ENCODE assay signal across 36 cellular contexts in the genomic region with DNA sequence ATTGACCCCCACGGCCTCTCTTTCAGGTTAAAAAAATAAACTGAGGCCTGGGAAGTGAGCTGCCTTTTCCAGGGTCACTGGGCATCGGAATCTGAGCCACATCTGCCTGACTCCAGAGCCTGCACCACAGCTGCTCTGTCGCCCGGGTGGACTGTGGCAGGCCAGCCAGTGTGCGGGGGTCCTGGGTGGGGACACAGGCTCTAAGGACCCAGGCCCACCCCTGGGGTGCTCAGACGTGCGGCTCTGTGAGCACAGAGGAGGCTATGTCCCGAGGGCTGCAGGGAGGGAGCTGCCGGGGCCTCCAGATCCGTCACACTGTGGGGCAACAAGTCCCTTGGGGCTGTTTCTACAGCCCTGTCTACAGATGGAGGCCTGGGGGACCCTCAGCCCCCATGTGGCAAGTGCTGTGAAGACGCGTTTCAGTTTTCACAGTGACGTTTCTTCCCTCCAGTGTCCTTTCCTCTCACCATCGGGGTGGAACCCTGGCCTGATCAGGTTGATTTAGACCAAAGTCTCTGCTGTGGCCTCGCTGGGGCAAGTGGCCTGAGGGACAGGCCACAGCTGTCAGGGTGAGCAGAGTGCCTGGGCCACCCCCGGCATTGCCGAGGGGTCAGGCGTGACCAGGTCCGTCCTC. TPM values are rescaled to one million over a fixed set of nuclear protein-coding genes. Genes with fewer than 3 reads are reported as not detected.
A peak's percentile ranks its signal among the peaks of the same experiment; 100 is the strongest.
DNase-seq lines count a peak whose midpoint lies in the region; ATAC-seq, FAIRE-seq and TF ChIP-seq lines count a peak whose summit lies in the region.
"Had no signal": no experiment of that assay in that cellular context is flagged by ENCODE, and none has a peak within 500 bp of the region (broad histone marks: within the 10 kb centered on the region; RNA-seq: fewer than 3 reads in every experiment).

No MANE protein-coding gene starts in this region.

- POLR2A ChIA-PET in H1 (lab: Charles Lee; ENCODE audit: partially characterized antibody) = no interaction called here

- no peak overlapping the region for H4K5ac ChIP-seq in H1 (ENCODE audit: insufficient read length, low read depth, low read length)

- no peak overlapping the region for H3K9ac ChIP-seq in H1 (replicated peaks in 1 of 4; ENCODE audit: extremely low read depth in 1 of 4, low read depth in 3 of 4, low read length in 3 of 4)
- no peak overlapping the region for H3K9ac ChIP-seq in neuronal stem cell (ENCODE audit: low read depth, low read length, poor library complexity)

- FAIRE-seq in H1 (lab: Jason Lieb, UNC) = no peak
- FAIRE-seq: astrocyte, GM12878, small intestine had no signal

- H3K27ac ChIP-seq in H1 (ENCODE audit: low read depth, low read length) (no peak overlapping the region), neuronal stem cell (replicated peaks; ENCODE audit: low read length) (no peak overlapping the region), upper lobe of left lung (no peak overlapping the region)
- H3K27ac ChIP-seq: C4-2B, heart left ventricle, testis had no signal

- no peak overlapping the region for H2BK12ac ChIP-seq in H1 (ENCODE audit: low read depth, low read length)
- H2BK12ac ChIP-seq in neuronal stem cell (ENCODE audit: low read length) = peak overlapping the region; percentile 34

- TF ChIP-seq EP300 in H1 (IDR thresholded peaks at IDR 0.05; ENCODE audit: borderline replicate concordance in 1 of 2, low read depth in 2 of 2, low read length in 2 of 2) = no peak
- TF ChIP-seq EP300 in upper lobe of left lung (IDR thresholded peaks at IDR 0.05) = no peak

- DNase-seq in Right ventricle myocardium inferior (ENCODE audit: missing footprints) = peak; percentile 50
- DNase-seq in left ventricle myocardium superior = no peak
- no peak for DNase-seq in H1 (ENCODE audit: low read depth in 1 of 2, low spot score in 2 of 2)
- no peak for DNase-seq in neuronal stem cell (ENCODE audit: low spot score)
- DNase-seq in upper lobe of left lung = peak; percentile 12 to 50
- no peak for DNase-seq in HT-29 (ENCODE audit: low spot score)
- DNase-seq in retina = no peak
- DNase-seq: activated CD4-positive, alpha-beta memory T cell treated with anti-CD3 and anti-CD28 coated beads, Interleukin-2, amount 10 ng/mL, durations not matched to agents 7 days and 5 days; activated T-cell treated with anti-CD3 and anti-CD28 coated beads, Interleukin-2, amount 50 U/mL, for 4 hours; Calu3; effector CD4-positive, alpha-beta T cell; H7; IMR-90; NCI-H1092; NCI-H187 treated with DMSO at 0.1 percent for 48 hours; NCI-H2227 treated with DMSO at 0.1 percent for 48 hours; NCI-H69; small intestine; T-helper 1 cell; testis had no signal

- CTCF ChIA-PET in H1 (lab: Charles Lee; ENCODE audit: partially characterized antibody) = no interaction called here

- H3K79me1 ChIP-seq in H1 (ENCODE audit: low read depth, low read length) (no peaks in the 10 kb centered on the region), neuronal stem cell (ENCODE audit: low read depth, low read length) (peaks cover 3% of the 10 kb centered on the region)

- WGBS in H1 (ENCODE audit: extremely low coverage in 1 of 2, insufficient coverage in 1 of 2, insufficient read length in 1 of 2, insufficient replicate concordance in 2 of 2, low coverage in 1 of 2, low lambda C conversion rate in 2 of 2, missing lambda C conversion rate in 1 of 2), 2 experiments = 84% methylated on average over 14 of the region's 19 CpGs; no CpG with 5 or more reads in 1 of the 2 experiments
- WGBS in neuronal stem cell (ENCODE audit: extremely low coverage in 2 of 2, insufficient read length in 2 of 2, insufficient replicate concordance in 1 of 2), 2 donors = no CpG with 5 or more reads among the region's 19 CpGs
- 76 to 84% methylated on average over 13 to 18 of the region's 19 CpGs for WGBS in upper lobe of left lung, 2 donors

- no peak for ATAC-seq in Right ventricle myocardium inferior
- ATAC-seq in left ventricle myocardium superior = no peak
- no peak for ATAC-seq in upper lobe of left lung (ENCODE audit: low FRiP score in 2 of 2)
- no peak for ATAC-seq in HG03039 (IDR thresholded peaks at IDR 0.05; ENCODE audit: unreplicated experiment)
- ATAC-seq: activated CD4-positive, CD25-positive, alpha-beta regulatory T cell treated with anti-CD3 and anti-CD28 coated beads, Interleukin-2, amount 50 U/mL, for 24 hours; activated naive CD4-positive, alpha-beta T cell treated with anti-CD3 and anti-CD28 coated beads, Interleukin-2, amount 50 U/mL, for 72 hours; activated T-cell treated with anti-CD3 and anti-CD28 coated beads, Interleukin-2, amount 50 U/mL, for 4 hours; GM12878; heart left ventricle; stimulated activated effector memory CD8-positive, alpha-beta T cell treated with anti-CD3 and anti-CD28 coated beads, Interleukin-12 subunit alpha, Interleukin-12 subunit beta, amount 100 ng/mL, for 72 hours had no signal

- H3K27me3 ChIP-seq in H1 (replicated peaks in 1 of 4; ENCODE audit: control insufficient read depth in 3 of 4, extremely low read depth in 1 of 4, insufficient read depth in 3 of 4, low read length in 3 of 4) (no peaks in the 10 kb centered on the region), neuronal stem cell (ENCODE audit: control insufficient read depth in 3 of 3, insufficient read depth in 3 of 3, low read depth in 1 of 3, low read length in 3 of 3) (peaks cover 0 to 47% (median 0%) of the 10 kb centered on the region in 3 experiments), upper lobe of left lung (no peaks in the 10 kb centered on the region)
- H3K27me3 ChIP-seq: heart left ventricle, testis had no signal

- H4K91ac ChIP-seq in H1 (replicated peaks; ENCODE audit: insufficient read length, low read length) (no peak overlapping the region), neuronal stem cell (ENCODE audit: low read depth, low read length, poor library complexity) (no peak overlapping the region)

- intact Hi-C loops in Right ventricle myocardium inferior (cut with DNase I) = no loop called here
- intact Hi-C loops in left ventricle myocardium superior (cut with micrococcal nuclease) = no loop called here

- H2BK120ac ChIP-seq in H1 (replicated peaks; ENCODE audit: low read depth, low read length) (no peak overlapping the region), neuronal stem cell (ENCODE audit: low read depth, low read length) (no peak overlapping the region)

- H3K36me3 ChIP-seq in H1 (ENCODE audit: control insufficient read depth in 2 of 4, insufficient read depth in 4 of 4, low read length in 3 of 4) (no peaks in the 10 kb centered on the region), neuronal stem cell (replicated peaks in 1 of 2; ENCODE audit: control insufficient read depth in 2 of 2, insufficient read depth in 2 of 2, low read length in 2 of 2) (no peaks in the 10 kb centered on the region), upper lobe of left lung (no peaks in the 10 kb centered on the region)
- H3K36me3 ChIP-seq: heart left ventricle had no signal

- H3K79me2 ChIP-seq in H1 (ENCODE audit: control insufficient read depth in 1 of 2, insufficient read depth in 2 of 2, low read length in 2 of 2) = no peaks in the 10 kb centered on the region

- H3K4me1 ChIP-seq in H1 (replicated peaks in 1 of 4; ENCODE audit: control insufficient read depth in 3 of 4, insufficient read depth in 4 of 4, low read length in 3 of 4) (no peaks in the 10 kb centered on the region; a peak in 2 of 7 replicates), neuronal stem cell (ENCODE audit: control insufficient read depth in 2 of 2, insufficient read depth in 1 of 2, low read depth in 1 of 2, low read length in 2 of 2) (peaks cover 0 to 3% of the 10 kb centered on the region in 2 donors), upper lobe of left lung (no peaks in the 10 kb centered on the region)

- H3K4me2 ChIP-seq in H1 (ENCODE audit: insufficient read depth in 1 of 2, low read depth in 2 of 2, low read length in 2 of 2) = no peak overlapping the region
- H3K4me2 ChIP-seq in neuronal stem cell (ENCODE audit: insufficient read depth, low read length, poor library complexity, severe bottlenecking) = no peak overlapping the region

- H2BK5ac ChIP-seq in H1 (ENCODE audit: low read depth, low read length) (no peak overlapping the region), neuronal stem cell (ENCODE audit: low read length) (peak overlapping the region; percentile 26)

- H4K8ac ChIP-seq in H1 (ENCODE audit: extremely low read depth, insufficient read depth, low read length) = peak overlapping the region; percentile 92; the same call in 1 of the 2 replicates
- no peak overlapping the region for H4K8ac ChIP-seq in neuronal stem cell (ENCODE audit: low read depth, low read length)

- no peak for TF ChIP-seq POLR2A in H1 (IDR thresholded peaks at IDR 0.05; ENCODE audit: control extremely low read depth in 1 of 2, low read depth in 2 of 2, low read length in 2 of 2)
- no peak for TF ChIP-seq POLR2A in upper lobe of left lung (IDR thresholded peaks at IDR 0.05)

- H3K23ac ChIP-seq in H1 (ENCODE audit: insufficient read length) = no peak overlapping the region
- no peak overlapping the region for H3K23ac ChIP-seq in neuronal stem cell (ENCODE audit: low read depth, low read length, poor library complexity)

- no peaks in the 10 kb centered on the region for H4K20me1 ChIP-seq in H1 (replicated peaks in 1 of 2; ENCODE audit: control insufficient read depth in 1 of 2, insufficient read depth in 2 of 2, low read length in 2 of 2)

- no peak for TF ChIP-seq CTCF in H1 (IDR thresholded peaks at IDR 0.05; ENCODE audit: control extremely low read depth in 1 of 3, insufficient read depth in 1 of 3, low read depth in 1 of 3, low read length in 3 of 3)
- TF ChIP-seq CTCF in upper lobe of left lung (IDR thresholded peaks at IDR 0.05) = no peak

- H3K14ac ChIP-seq in H1 (ENCODE audit: insufficient read length) (no peak overlapping the region), neuronal stem cell (ENCODE audit: low read length) (no peak overlapping the region)

- H3K4ac ChIP-seq in H1 (replicated peaks; ENCODE audit: insufficient read length, low read depth, low read length) (no peak overlapping the region), neuronal stem cell (ENCODE audit: low read length) (no peak overlapping the region)

- H3K9me3 ChIP-seq in H1 (ENCODE audit: insufficient read depth in 2 of 2, low read depth in 1 of 2, low read length in 1 of 2) = peaks cover 64 to 99% of the 10 kb centered on the region in 2 experiments
- peaks cover 0 to 2% of the 10 kb centered on the region in 2 donors for H3K9me3 ChIP-seq in neuronal stem cell (replicated peaks in 1 of 2; ENCODE audit: control insufficient read depth in 2 of 2, insufficient read depth in 1 of 2, low read depth in 1 of 2, low read length in 2 of 2)
- no peaks in the 10 kb centered on the region for H3K9me3 ChIP-seq in upper lobe of left lung
- H3K9me3 ChIP-seq: heart left ventricle, testis had no signal

- H3K23me2 ChIP-seq in H1 (ENCODE audit: low read depth, low read length) = peaks cover 10% of the 10 kb centered on the region; the same call in 1 of the 2 replicates

- no peak overlapping the region for H2BK20ac ChIP-seq in H1 (ENCODE audit: low read length)

- no peak overlapping the region for H3K56ac ChIP-seq in H1 (replicated peaks; ENCODE audit: insufficient read length, low read depth, low read length)

- H3K4me3 ChIP-seq in H1 (ENCODE audit: extremely low read depth in 1 of 4, insufficient read depth in 2 of 4, low read depth in 3 of 4, low read length in 4 of 4) (no peak overlapping the region), neuronal stem cell (ENCODE audit: low read length in 2 of 2) (peak overlapping the region in 1 of 2 donors; percentile 20), upper lobe of left lung (no peak overlapping the region)
- H3K4me3 ChIP-seq: GM12878, heart left ventricle, testis had no signal

- H2AK5ac ChIP-seq in H1 (ENCODE audit: low read depth, low read length) (no peak overlapping the region), neuronal stem cell (ENCODE audit: low read depth, low read length) (peak overlapping the region; percentile 12)

- no peak for TF ChIP-seq RAD21 in H1 (IDR thresholded peaks at IDR 0.05 in 1 of 2, conservative IDR thresholded peaks at IDR 0.05 in 1 of 2; ENCODE audit: low read depth in 2 of 2, low read length in 2 of 2)

- H2BK15ac ChIP-seq in H1 (ENCODE audit: low read length) (no peak overlapping the region), neuronal stem cell (ENCODE audit: low read length) (peak overlapping the region; percentile 7)

- H2AFZ ChIP-seq in H1 (ENCODE audit: low read length) = no peak overlapping the region
- no peak overlapping the region for H2AFZ ChIP-seq in neuronal stem cell (ENCODE audit: low read length)

- H3K18ac ChIP-seq in H1 (ENCODE audit: extremely low read depth, low read length) (no peak overlapping the region), neuronal stem cell (ENCODE audit: low read length) (peak overlapping the region; percentile 90)

RNA-seq across cellular contexts. Expression of gene ACTRT2, which starts 39.2 kb away (rescaled TPM):
- total RNA-seq in Right ventricle myocardium inferior = not detected
- total RNA-seq in left ventricle myocardium superior = not detected
- total RNA-seq in H1 (2021; fragmentation: NEBNext Ultra II Directional; extraction: Animal tissue kit (Norgen Biotek cat#: 25700)) = not detected in 2 replicates
- polyA plus RNA-seq in H1 (2011; rRNA removed) = not detected in 2 replicates
- polyA plus RNA-seq in H1 (2011; cell fraction: cytosol; rRNA removed) = not detected
- polyA plus RNA-seq in H1 (2011; cell fraction: nucleus; rRNA removed) = not detected
- not detected in 4 replicates for polyA plus RNA-seq in H1 (2012, experiment 1 of 2)
- polyA plus RNA-seq in H1 (2012, experiment 2 of 2) = 0.12 TPM
- polyA plus RNA-seq in H1 (2013, experiment 1 of 2) = not detected
- not detected for polyA plus RNA-seq in H1 (2013, experiment 2 of 2)
- not detected in 2 replicates for polyA minus RNA-seq in H1 (2011; rRNA and poly(A)+ RNA removed)
- not detected for polyA minus RNA-seq in H1 (2011; cell fraction: cytosol; rRNA and poly(A)+ RNA removed)
- polyA minus RNA-seq in H1 (2011; cell fraction: nucleus; rRNA and poly(A)+ RNA removed) = not detected
- polyA plus RNA-seq in neuronal stem cell (2013, experiment 1 of 2) = 0.29 TPM
- polyA plus RNA-seq in neuronal stem cell (2013, experiment 2 of 2) = 0.29 TPM
- total RNA-seq in upper lobe of left lung = not detected
- total RNA-seq in HT-29 (2014; rRNA removed; shearing (Covaris generic)) = not detected in 2 replicates
- total RNA-seq: activated CD4-positive, alpha-beta memory T cell treated with anti-CD3 and anti-CD28 coated beads, Interleukin-2, amount 10 ng/mL, durations not matched to agents 7 days and 5 days; activated naive CD4-positive, alpha-beta T cell treated with anti-CD3 and anti-CD28 coated beads, Interleukin-2, amount 50 U/mL, for 72 hours; activated T-cell treated with anti-CD3 and anti-CD28 coated beads, Interleukin-2, amount 50 U/mL, for 4 hours; astrocyte; Calu3; epithelial cell of proximal tubule; fibroblast of villous mesenchyme; GM12878; heart left ventricle; IMR-90; liver; mononuclear cell; neural crest cell; pulmonary artery endothelial cell; RPMI7951; SK-MEL-5 had no signal
- polyA plus RNA-seq: GM12878, heart left ventricle, IMR-90, liver, small intestine had no signal

Comparison
In these comparisons a context has a peak if more than half of its experiments do, and no peak if none do; other contexts are left out.
1. DNase-seq: peak in Right ventricle myocardium inferior (single experiment) and upper lobe of left lung (2 of 2); none in left ventricle myocardium superior (single experiment), H1 (0 of 2), neuronal stem cell (single experiment), HT-29 (single experiment) and retina (single experiment).